In the genomic region with DNA sequence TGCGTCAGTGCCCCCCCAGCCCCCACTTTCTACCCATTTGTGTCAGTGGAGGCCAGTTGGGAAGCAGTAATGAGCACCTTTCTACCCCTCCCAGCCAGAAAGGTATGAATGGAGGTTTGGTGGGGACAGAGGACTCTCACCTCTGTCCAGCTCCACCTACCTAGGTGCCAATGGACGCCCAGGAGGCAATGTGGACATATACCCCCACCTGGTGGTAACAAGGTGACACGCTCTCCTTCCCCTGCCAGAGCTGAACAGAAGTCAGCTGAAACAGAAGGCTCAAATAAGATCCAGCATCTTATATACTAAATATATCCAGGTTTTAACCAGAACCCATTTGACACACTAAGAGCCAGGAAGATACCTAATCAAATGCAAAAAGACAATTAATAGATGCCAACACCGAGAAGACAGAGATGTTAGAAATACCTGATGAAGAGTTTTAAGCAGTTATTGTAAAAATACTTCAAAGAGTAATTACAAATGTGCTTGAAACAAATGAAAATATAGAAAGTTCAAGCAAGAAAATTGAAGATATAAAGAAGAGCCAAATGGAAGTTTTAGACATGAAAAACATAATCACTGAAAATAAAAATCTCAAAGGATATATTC, we compare ENCODE assay signal across 9 cellular contexts. TPM values are rescaled to one million over a fixed set of nuclear protein-coding genes. Genes with fewer than 3 reads are reported as not detected.
A peak's percentile ranks its signal among the peaks of the same experiment; 100 is the strongest.
DNase-seq lines count a peak whose midpoint lies in the region; ATAC-seq, FAIRE-seq and TF ChIP-seq lines count a peak whose summit lies in the region.
"Had no signal": no experiment of that assay in that cellular context is flagged by ENCODE, and none has a peak within 500 bp of the region (broad histone marks: within the 10 kb centered on the region; RNA-seq: fewer than 3 reads in every experiment).

No MANE protein-coding gene starts in this region.

- H3K9me2 ChIP-seq in SK-N-SH, result no peaks in the 10 kb centered on the region
- H3K9me2 ChIP-seq in Karpas-422 (replicated peaks; ENCODE audit: insufficient read depth, low read length), result no peaks in the 10 kb centered on the region

- intact Hi-C loops in K562 (cut with micrococcal nuclease), result no loop called here

- H3K27ac ChIP-seq in SK-N-SH (ENCODE audit: low read depth in 2 of 2, low read length in 1 of 2) (no peak overlapping the region), Karpas-422 (ENCODE audit: low read length) (no peak overlapping the region), K562 (ENCODE audit: extremely low read depth, low read depth, low read length) (no peak overlapping the region), osteoblast (ENCODE audit: low read depth, low read length) (no peak overlapping the region)

- H3K27me3 ChIP-seq in SK-N-SH (ENCODE audit: insufficient read depth) (no peaks in the 10 kb centered on the region; the same call in 1 of the 2 replicates), Karpas-422 (ENCODE audit: low read length) (no peaks in the 10 kb centered on the region), K562 (ENCODE audit: control insufficient read depth in 2 of 2, insufficient read depth in 2 of 2, low read length in 2 of 2) (no peaks in the 10 kb centered on the region), osteoblast (ENCODE audit: insufficient read depth, low read length) (no peaks in the 10 kb centered on the region)

- H3K9me3 ChIP-seq in SK-N-SH (0 out of 2 replicates have a peak, but pooled peaks cover 9% of the 10 kb centered on the region), Karpas-422 (ENCODE audit: low read length) (no peaks in the 10 kb centered on the region), K562 (replicated peaks; ENCODE audit: control insufficient read depth, insufficient read depth, low read depth, low read length) (no peaks in the 10 kb centered on the region), osteoblast (ENCODE audit: low read depth, low read length) (no peaks in the 10 kb centered on the region)

- no peaks in the 10 kb centered on the region for H3K4me1 ChIP-seq in SK-N-SH (ENCODE audit: control insufficient read depth in 1 of 2, insufficient read depth in 2 of 2, low read depth in 1 of 2, low read length in 1 of 2)
- no peaks in the 10 kb centered on the region for H3K4me1 ChIP-seq in Karpas-422 (ENCODE audit: low read length)
- H3K4me1 ChIP-seq in K562 (replicated peaks in 1 of 2; ENCODE audit: control insufficient read depth in 2 of 2, insufficient read depth in 2 of 2, low read length in 2 of 2), result no peaks in the 10 kb centered on the region
- H3K4me1 ChIP-seq in osteoblast (ENCODE audit: insufficient read depth, low read length), result no peaks in the 10 kb centered on the region

- H3K9ac ChIP-seq in SK-N-SH (no peak overlapping the region), Karpas-422 (ENCODE audit: low read length) (no peak overlapping the region), K562 (ENCODE audit: insufficient read depth in 1 of 2, low read depth in 2 of 2, low read length in 2 of 2) (no peak overlapping the region)

- no peak for ATAC-seq in SK-N-SH treated with all-trans-retinoic acid at 6 μM for 48 hours
- ATAC-seq in K562, result peak; percentile 69; the same call in 1 of the 3 replicates
- no peak for ATAC-seq in HG02973 (IDR thresholded peaks at IDR 0.05; ENCODE audit: unreplicated experiment)

- DNase-seq in SK-N-SH, result peak; percentile 62
- DNase-seq in Karpas-422, result peak; percentile 60
- peak; percentile 13 to 25 (median 16) for DNase-seq in K562 (ENCODE audit: extremely low read depth in 1 of 4, low spot score in 3 of 4)
- DNase-seq in osteoblast (ENCODE audit: insufficient read length, low spot score, missing footprints), result no peak
- no peak for DNase-seq in NCI-H1092 treated with DMSO at 0.1 percent for 48 hours (lab: John Stamatoyannopoulos, UW)
- no peak for DNase-seq in COLO829 (ENCODE audit: low spot score)
- DNase-seq: activated T-cell treated with anti-CD3 and anti-CD28 coated beads, Interleukin-2, amount 50 U/mL, for 24 hours had no signal

- no peak overlapping the region for H3K4me3 ChIP-seq in SK-N-SH (ENCODE audit: low read depth in 2 of 2, low read length in 1 of 2)
- no peak overlapping the region for H3K4me3 ChIP-seq in Karpas-422 (ENCODE audit: low read length)
- no peak overlapping the region for H3K4me3 ChIP-seq in K562
- H3K4me3 ChIP-seq in osteoblast (ENCODE audit: insufficient read depth, low read length), result no peak overlapping the region

- peak; percentile 58 for TF ChIP-seq CTCF in SK-N-SH (IDR thresholded peaks at IDR 0.05)
- peak; percentile 40 to 54 (median 51) for TF ChIP-seq CTCF in K562 (IDR thresholded peaks at IDR 0.05 in 2 of 3, conservative IDR thresholded peaks at IDR 0.05 in 1 of 3; ENCODE audit: insufficient read depth in 2 of 3, low read depth in 1 of 3, low read length in 3 of 3)
- peak; percentile 31 for TF ChIP-seq CTCF in osteoblast (IDR thresholded peaks at IDR 0.05; ENCODE audit: extremely low read depth, low read depth, low read length)

- no peaks in the 10 kb centered on the region for H3K9me1 ChIP-seq in K562 (ENCODE audit: control insufficient read depth, insufficient read depth, low read length)

- no peaks in the 10 kb centered on the region for H3F3A ChIP-seq in SK-N-SH (replicated peaks; ENCODE audit: insufficient read depth)

- H4K20me1 ChIP-seq in SK-N-SH (ENCODE audit: insufficient read depth) (no peaks in the 10 kb centered on the region), Karpas-422 (ENCODE audit: insufficient read depth, low read depth, low read length) (no peaks in the 10 kb centered on the region), K562 (replicated peaks; ENCODE audit: control insufficient read depth, insufficient read depth, low read length) (no peaks in the 10 kb centered on the region), osteoblast (ENCODE audit: insufficient read depth, low read length) (no peaks in the 10 kb centered on the region)

- FAIRE-seq in K562 (lab: Jason Lieb, UNC), result no peak

- 6% methylated on average over 4 of the region's 4 CpGs for WGBS in SK-N-SH (ENCODE audit: low lambda C conversion rate)
- WGBS in K562 (ENCODE audit: insufficient coverage, low coverage, missing lambda C conversion rate), result 0% methylated on average over 3 of the region's 4 CpGs

- no TSS peak for BruUV-seq in K562 (replicated peaks; lab: Mats Ljungman, UMichigan)

- TF ChIP-seq RAD21 in SK-N-SH (IDR thresholded peaks at IDR 0.05; ENCODE audit: low read length) (peak; percentile 82), K562 (CRISPR knock-in tag; conservative IDR thresholded peaks at IDR 0.05 in 1 of 2, IDR thresholded peaks at IDR 0.05 in 1 of 2) (peak; percentile 46 to 58; a peak in 3 of 4 replicates)

- H3K4me2 ChIP-seq in SK-N-SH (no peak overlapping the region), Karpas-422 (ENCODE audit: low read depth, low read length, poor library complexity, severe bottlenecking) (no peak overlapping the region), K562 (ENCODE audit: insufficient read depth, low read length) (no peak overlapping the region), osteoblast (ENCODE audit: insufficient read depth, low read length) (no peak overlapping the region)

- POLR2A ChIA-PET in SK-N-SH (lab: Yijun Ruan, JAX) (interaction anchor here (1.1 kb wide), 1 partner anchor 216 kb away, joined by 4 read pairs; no protein-coding TSS in a partner anchor), K562 (lab: Yijun Ruan, JAX) (interaction anchor here (0.6 kb wide), 1 partner anchor 312 kb away, joined by 3 read pairs; no protein-coding TSS in a partner anchor)

- no peak for TF ChIP-seq EP300 in SK-N-SH (IDR thresholded peaks at IDR 0.05; ENCODE audit: borderline replicate concordance in 1 of 2, low read depth in 1 of 2, low read length in 1 of 2)
- TF ChIP-seq EP300 in K562 (IDR thresholded peaks at IDR 0.05; ENCODE audit: low read length), result no peak

- H3K79me2 ChIP-seq in SK-N-SH (ENCODE audit: insufficient read depth), result no peaks in the 10 kb centered on the region
- no peaks in the 10 kb centered on the region for H3K79me2 ChIP-seq in Karpas-422 (ENCODE audit: low read length)
- no peaks in the 10 kb centered on the region for H3K79me2 ChIP-seq in K562 (ENCODE audit: control insufficient read depth, insufficient read depth, low read length)
- H3K79me2 ChIP-seq in osteoblast (ENCODE audit: insufficient read depth, low read length), result no peaks in the 10 kb centered on the region

- no peak for TF ChIP-seq POLR2A in K562 (conservative IDR thresholded peaks at IDR 0.05)

- CTCF ChIA-PET in SK-N-SH (lab: Yijun Ruan, JAX) (interaction anchor here (0.6 to 5.1 kb wide), 42 partner anchors 8 to 1613 kb away, joined by 3 to 83 read pairs (median 4); partner anchors contain the start of gene CFAP58), K562 (lab: Yijun Ruan, JAX; ENCODE audit: low intra/inter-chr PET ratio) (interaction anchor here (1.3 kb wide), 1 partner anchor 331 kb away, joined by 5 read pairs; no protein-coding TSS in a partner anchor)

- H2AFZ ChIP-seq in SK-N-SH (ENCODE audit: low read depth) (no peak overlapping the region), Karpas-422 (ENCODE audit: low read length) (no peak overlapping the region), K562 (ENCODE audit: low read depth, low read length) (no peak overlapping the region), osteoblast (ENCODE audit: low read length) (no peak overlapping the region)

- no peaks in the 10 kb centered on the region for H3K36me3 ChIP-seq in SK-N-SH (replicated peaks in 1 of 2; ENCODE audit: control insufficient read depth in 1 of 2, insufficient read depth in 2 of 2, low read length in 1 of 2)
- H3K36me3 ChIP-seq in Karpas-422 (ENCODE audit: insufficient read depth, low read length), result no peaks in the 10 kb centered on the region
- H3K36me3 ChIP-seq in K562 (ENCODE audit: control insufficient read depth, insufficient read depth, low read length), result no peaks in the 10 kb centered on the region
- no peaks in the 10 kb centered on the region for H3K36me3 ChIP-seq in osteoblast (ENCODE audit: insufficient read depth, low read length)

- in situ Hi-C loops in K562 (cut with MboI), result no loop called here

RNA-seq across cellular contexts. Expression of gene SORCS3, which starts 18.4 kb away (rescaled TPM):
- polyA plus RNA-seq in SK-N-SH (2012; rRNA removed), result not detected in 2 replicates
- under 0.01 TPM in 1 of 2 replicates, not detected in the other for polyA plus RNA-seq in SK-N-SH (2012; cell fraction: cytosol; rRNA removed)
- polyA plus RNA-seq in SK-N-SH (2012; cell fraction: nucleus; rRNA removed), result not detected in 2 replicates
- total RNA-seq in Karpas-422 (2014; rRNA removed; shearing (Covaris generic); ENCODE audit: low replicate concordance), result not detected in 2 replicates
- total RNA-seq in K562 (2011; cell fraction: chromatin; rRNA removed; ENCODE audit: low replicate concordance), result not detected in 2 replicates
- not detected in 2 replicates for total RNA-seq in K562 (2011; cell fraction: nucleolus; rRNA removed)
- total RNA-seq in K562 (2011; cell fraction: nucleoplasm; rRNA removed), result not detected in 2 replicates
- total RNA-seq in K562 (2014; rRNA removed), result not detected in 2 replicates
- not detected in 2 replicates for total RNA-seq in K562 (2014; rRNA removed; fragmentation: Illumina TruSeq; extraction: Trizol)
- not detected in 2 replicates for total RNA-seq in K562 (2015; rRNA removed; fragmentation: Illumina TruSeq; extraction: Trizol)
- total RNA-seq in K562 (2021), result not detected in 2 replicates
- polyA plus RNA-seq in K562 (2011; rRNA removed), result not detected in 2 replicates
- not detected in 2 replicates for polyA plus RNA-seq in K562 (2011; cell fraction: cytosol; rRNA removed)
- polyA plus RNA-seq in K562 (2011; cell fraction: nucleus; rRNA removed), result not detected in 2 replicates
- polyA plus RNA-seq in K562 (2012), result not detected in 2 replicates
- polyA plus RNA-seq in K562 (2014; fragmentation: Illumina TruSeq; extraction: Trizol), result not detected in 2 replicates
- not detected for polyA plus RNA-seq in K562 (2014; fragmentation: Nextera tagmentation; extraction: Ambion mirVana)
- not detected in 2 replicates for polyA plus RNA-seq in K562 (2014; rRNA removed)
- not detected in 2 replicates for polyA minus RNA-seq in K562 (2011; rRNA and poly(A)+ RNA removed)
- polyA minus RNA-seq in K562 (2011; cell fraction: cytosol; rRNA and poly(A)+ RNA removed), result not detected in 2 replicates
- not detected in 2 replicates for polyA minus RNA-seq in K562 (2011; cell fraction: nucleus; rRNA and poly(A)+ RNA removed)
- total RNA-seq in osteoblast, result not detected in 2 replicates

Comparison
In these comparisons a context has a peak if more than half of its experiments do, and no peak if none do; other contexts are left out.
1. DNase-seq: peak in SK-N-SH (single experiment), Karpas-422 (single experiment) and K562 (4 of 4); none in osteoblast (single experiment), NCI-H1092 treated with DMSO at 0.1 percent for 48 hours (single experiment) and COLO829 (single experiment).
2. Of the 27 proteins assayed by ChIP-seq in both K562 and SK-N-SH: peak only in K562: none; only in SK-N-SH: none; in both: CTCF, RAD21 and SMC3; in neither: 24.
3. Peak in every context shown above with its lines, with median percentiles within 50 percentile points of each other: CTCF ChIP-seq.